ENCODE assay signal across 8 cellular contexts in genomic region chr7:1569016-1569415, GRCh38. TPM values are rescaled to one million over a fixed set of nuclear protein-coding genes. Genes with fewer than 3 reads are reported as not detected.
DNase-seq lines count a peak whose midpoint lies in the region; ATAC-seq, FAIRE-seq and TF ChIP-seq lines count a peak whose summit lies in the region.

No MANE protein-coding gene starts in this region.

- no peaks in the 10 kb centered on the region for H3K9me3 ChIP-seq in gastrocnemius medialis

- in situ Hi-C loops in gastrocnemius medialis (cut with MboI; ENCODE audit: low sequenced_read_pairs in 4 of 4) = loop anchor here in 1 of 4 donors (5.0 kb wide), 1 partner anchor 57 kb away; no protein-coding TSS in a partner anchor

- DNase-seq in Right ventricle myocardium superior (peak; percentile 43), left cardiac atrium (no peak), fibroblast of pulmonary artery (ENCODE audit: low read depth) (no peak), gastrocnemius medialis (no peak), inferior parietal cortex (ENCODE audit: extremely low spot score) (no peak), GM03348 (ENCODE audit: low spot score) (no peak), GM19239 (ENCODE audit: insufficient read length, low spot score) (no peak)

- H3K36me3 ChIP-seq in gastrocnemius medialis = no peaks in the 10 kb centered on the region

- intact Hi-C loops in Right ventricle myocardium superior (cut with DNase I) (no loop called here), left cardiac atrium (cut with DNase I) (no loop called here), gastrocnemius medialis (cut with DNase I; ENCODE audit: low total_unique reads) (no loop called here)

- H3K27ac ChIP-seq in VCaP (peak overlapping the region; percentile 87; the same call in 1 of the 2 replicates), gastrocnemius medialis (peak overlapping the region; percentile 93 to 99 (median 94))

- no peak for FAIRE-seq in GM19239 (lab: Jason Lieb, UNC)

- peaks cover 26 to 42% of the 10 kb centered on the region in 2 donors for H3K4me1 ChIP-seq in gastrocnemius medialis

- TF ChIP-seq CTCF in VCaP (conservative IDR thresholded peaks at IDR 0.05) = no peak
- TF ChIP-seq CTCF in fibroblast of pulmonary artery (IDR thresholded peaks at IDR 0.05; ENCODE audit: low read length, missing control alignments) = no peak
- TF ChIP-seq CTCF in gastrocnemius medialis (IDR thresholded peaks at IDR 0.05 in 4 of 5, conservative IDR thresholded peaks at IDR 0.05 in 1 of 5) = no peak

- H3K4me3 ChIP-seq in fibroblast of pulmonary artery (replicated peaks; ENCODE audit: low read depth, low read length) (peak overlapping the region; percentile 88), gastrocnemius medialis (peak overlapping the region; percentile 77 to 98 (median 90))

- H3K27me3 ChIP-seq in gastrocnemius medialis = no peaks in the 10 kb centered on the region

- no peak for TF ChIP-seq POLR2A in gastrocnemius medialis (IDR thresholded peaks at IDR 0.05)

- ATAC-seq in Right ventricle myocardium superior (ENCODE audit: poor library complexity) = no peak
- ATAC-seq in left cardiac atrium = no peak
- no peak for ATAC-seq in gastrocnemius medialis

RNA-seq across cellular contexts. Expression of gene PSMG3, which starts 0.8 kb away (rescaled TPM):
- total RNA-seq in Right ventricle myocardium superior = 12.1 TPM
- 10 to 100 TPM; 14.3 to 15.0 TPM for total RNA-seq in left cardiac atrium
- 10 to 100 TPM; 25.4 to 46.4 (median 32.2) TPM for total RNA-seq in gastrocnemius medialis

RNA-seq across cellular contexts. Expression of gene TMEM184A, which starts 13.0 kb away (rescaled TPM):
- total RNA-seq in Right ventricle myocardium superior (0.30 TPM), left cardiac atrium (under 1 TPM; 0.18 to 0.31 TPM), gastrocnemius medialis (1 to 10 TPM in 3 of 4 donors, under 1 TPM in 1; 0.55 to 3.3 (median 1.3) TPM)

RNA-seq across cellular contexts. Expression of gene MAFK, which starts 38.5 kb away (rescaled TPM):
- total RNA-seq in Right ventricle myocardium superior (59.4 TPM), left cardiac atrium (10 to 100 TPM; 43.6 to 73.1 TPM), gastrocnemius medialis (100 to 1,000 TPM in 1 of 4 donors, 10 to 100 TPM in 3; 33.5 to 112 (median 75.3) TPM)
